5 cellular contexts compared by ENCODE assay signal in the genomic region with DNA sequence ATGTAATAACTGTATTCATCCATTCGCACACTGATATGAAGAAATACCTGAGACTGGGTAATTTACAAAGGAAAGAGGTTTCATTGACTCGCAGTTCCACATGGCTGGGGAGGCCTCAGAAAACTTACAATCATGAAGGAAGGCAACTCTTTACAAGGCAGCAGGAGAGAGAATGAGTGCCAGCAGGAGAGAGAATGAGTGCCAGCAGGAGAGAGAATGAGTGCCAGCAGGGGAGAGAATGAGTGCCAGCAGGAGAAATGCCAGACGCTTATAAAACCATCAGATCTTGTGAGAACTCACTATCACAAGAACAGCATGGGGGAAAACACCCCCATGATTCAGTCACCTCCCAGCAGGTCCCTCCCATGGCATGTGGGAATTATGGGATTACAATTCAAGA. TPM values are rescaled to one million over a fixed set of nuclear protein-coding genes. Genes with fewer than 3 reads are reported as not detected.
DNase-seq lines count a peak whose midpoint lies in the region; TF ChIP-seq lines count a peak whose summit lies in the region.
"Not testable (repeated sequence)": the region's sequence is repeated elsewhere in the genome, so short reads cannot be mapped to it uniquely, and the experiment has no call there.

No MANE protein-coding gene starts in this region.

- not testable (repeated sequence) for H3K9me3 ChIP-seq in Caco-2

- CTCF ChIA-PET in Caco-2 (lab: Charles Lee) = not testable (repeated sequence)

- H3K27ac Mint-ChIP-seq in Caco-2 (ENCODE audit: unreplicated experiment) = peak overlapping the region; percentile 81
- H3K27ac Mint-ChIP-seq in activated naive CD4-positive, alpha-beta T cell treated with anti-CD3 and anti-CD28 coated beads, Interleukin-2, amount 50 U/mL, for 24 hours = peak overlapping the region; percentile 36
- peak overlapping the region; percentile 51 for H3K27ac Mint-ChIP-seq in mesothelial cell of epicardium

- H3K36me3 Mint-ChIP-seq in Caco-2 (ENCODE audit: insufficient read depth, unreplicated experiment); activated naive CD4-positive, alpha-beta T cell treated with anti-CD3 and anti-CD28 coated beads, Interleukin-2, amount 50 U/mL, for 24 hours; mesothelial cell of epicardium: not testable (repeated sequence)

- POLR2A ChIA-PET in Caco-2 (lab: Charles Lee) = not testable (repeated sequence)

- DNase-seq in Caco-2; mesothelial cell of epicardium (ENCODE audit: low spot score in 2 of 2, unreplicated experiment in 2 of 2): not testable (repeated sequence)
- DNase-seq in NCI-H69 (lab: John Stamatoyannopoulos, UW) = peak; percentile 25

- H3K4me3 ChIP-seq in Caco-2 (ENCODE audit: low read depth, low read length) = not testable (repeated sequence)

- H3K27me3 ChIP-seq in Caco-2 (replicated peaks; ENCODE audit: control insufficient read depth, insufficient read depth, low read length) = not testable (repeated sequence)

- H3K4me1 Mint-ChIP-seq in Caco-2 (ENCODE audit: low read depth, unreplicated experiment) (peaks cover 30% of the 10 kb centered on the region), mesothelial cell of epicardium (peaks cover 36% of the 10 kb centered on the region)
- peaks cover 56% of the 10 kb centered on the region for H3K4me1 Mint-ChIP-seq in activated naive CD4-positive, alpha-beta T cell treated with anti-CD3 and anti-CD28 coated beads, Interleukin-2, amount 50 U/mL, for 24 hours

- H3K27me3 Mint-ChIP-seq in Caco-2 (ENCODE audit: insufficient read depth, unreplicated experiment); activated naive CD4-positive, alpha-beta T cell treated with anti-CD3 and anti-CD28 coated beads, Interleukin-2, amount 50 U/mL, for 24 hours; mesothelial cell of epicardium (ENCODE audit: low read depth): not testable (repeated sequence)

- TF ChIP-seq RAD21 in Ishikawa (IDR thresholded peaks at IDR 0.05; ENCODE audit: low read depth) = not testable (repeated sequence)

- peak; percentile 93 for TF ChIP-seq EP300 in Ishikawa (IDR thresholded peaks at IDR 0.05; ENCODE audit: borderline replicate concordance)

- H3K4me3 Mint-ChIP-seq in Caco-2 (ENCODE audit: unreplicated experiment); activated naive CD4-positive, alpha-beta T cell treated with anti-CD3 and anti-CD28 coated beads, Interleukin-2, amount 50 U/mL, for 24 hours; mesothelial cell of epicardium: not testable (repeated sequence)

- intact Hi-C loops in Caco-2 (cut with micrococcal nuclease; ENCODE audit: unreplicated experiment) = not testable (repeated sequence)

- H3K4me1 ChIP-seq in Caco-2 = peaks cover 26% of the 10 kb centered on the region

- not testable (repeated sequence) for TF ChIP-seq CTCF in Caco-2 (IDR thresholded peaks at IDR 0.05; ENCODE audit: insufficient read depth in 1 of 2, low read depth in 1 of 2, low read length in 1 of 2, severe bottlenecking in 1 of 2, unreplicated experiment in 1 of 2); mesothelial cell of epicardium (IDR thresholded peaks at IDR 0.05; ENCODE audit: unreplicated experiment)

- not testable (repeated sequence) for H3K9me3 Mint-ChIP-seq in Caco-2 (ENCODE audit: unreplicated experiment); activated naive CD4-positive, alpha-beta T cell treated with anti-CD3 and anti-CD28 coated beads, Interleukin-2, amount 50 U/mL, for 24 hours; mesothelial cell of epicardium

- H3K36me3 ChIP-seq in Caco-2 (ENCODE audit: control insufficient read depth, insufficient read depth, low read length) = not testable (repeated sequence)

- not testable (repeated sequence) for BruUV-seq in Caco-2 (replicated peaks; lab: Mats Ljungman, UMichigan)

TF ChIP-seq in Ishikawa, 13 proteins besides CTCF, POLR2A, EP300 and RAD21:
- TF ChIP-seq TCF12 (IDR thresholded peaks at IDR 0.05; ENCODE audit: low read depth) (peak; percentile 93), FOXM1 (IDR thresholded peaks at IDR 0.05; ENCODE audit: borderline replicate concordance, low read depth) (peak; percentile 65), TEAD4 (IDR thresholded peaks at IDR 0.05) (peak; percentile 71), NFIC (IDR thresholded peaks at IDR 0.05) (peak; percentile 99), CEBPB (IDR thresholded peaks at IDR 0.05) (peak; percentile 46)
- TF ChIP-seq, protein P1, sequence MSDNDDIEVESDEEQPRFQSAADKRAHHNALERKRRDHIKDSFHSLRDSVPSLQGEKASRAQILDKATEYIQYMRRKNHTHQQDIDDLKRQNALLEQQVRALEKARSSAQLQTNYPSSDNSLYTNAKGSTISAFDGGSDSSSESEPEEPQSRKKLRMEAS (IDR thresholded peaks at IDR 0.05) = peak; percentile 38; the same call in 1 of the 2 replicates
- TF ChIP-seq, protein P2, sequence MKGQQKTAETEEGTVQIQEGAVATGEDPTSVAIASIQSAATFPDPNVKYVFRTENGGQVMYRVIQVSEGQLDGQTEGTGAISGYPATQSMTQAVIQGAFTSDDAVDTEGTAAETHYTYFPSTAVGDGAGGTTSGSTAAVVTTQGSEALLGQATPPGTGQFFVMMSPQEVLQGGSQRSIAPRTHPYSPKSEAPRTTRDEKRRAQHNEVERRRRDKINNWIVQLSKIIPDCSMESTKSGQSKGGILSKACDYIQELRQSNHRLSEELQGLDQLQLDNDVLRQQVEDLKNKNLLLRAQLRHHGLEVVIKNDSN (IDR thresholded peaks at IDR 0.05) = peak; percentile 53
TF ChIP-seq in Ishikawa: peak in this region for 7; not testable (repeated sequence) for 6.

RNA-seq across cellular contexts. Expression of gene TPK1, which starts 58.0 kb away (rescaled TPM):
- 72.0 and 86.6 TPM in 2 replicates for total RNA-seq in Caco-2 (2022)
- 3.3 to 3.9 TPM (median 3.4 TPM) in 3 replicates for total RNA-seq in mesothelial cell of epicardium

Comparison
In these comparisons a context has a peak if more than half of its experiments do, and no peak if none do; other contexts are left out.
1. RNA of gene TPK1, which starts 58.0 kb away (total RNA-seq): 72.0 to 86.6 TPM in Caco-2; 3.3 to 3.9 TPM in mesothelial cell of epicardium; every median in the first group is over 10 times any median in the second.
2. Peak in every context shown above with its lines, with median percentiles within 50 percentile points of each other: H3K27ac Mint-ChIP-seq.